In genomic region chr12:46677749-46678148, GRCh38 we compare ENCODE assay signal across 9 cellular contexts.
DNase-seq lines count a peak whose midpoint lies in the region; FAIRE-seq and TF ChIP-seq lines count a peak whose summit lies in the region.
"Had no signal": no experiment of that assay in that cellular context is flagged by ENCODE, and none has a peak within 500 bp of the region (broad histone marks: within the 10 kb centered on the region; RNA-seq: fewer than 3 reads in every experiment).

No MANE protein-coding gene starts in this region.

- no peaks in the 10 kb centered on the region for H3K9me3 ChIP-seq in neural progenitor cell (ENCODE audit: low read depth)

- no peaks in the 10 kb centered on the region for H3F3A ChIP-seq in neural progenitor cell (ENCODE audit: low read depth)

- H3K4me1 ChIP-seq in neural progenitor cell = peaks cover 6% of the 10 kb centered on the region

- no peaks in the 10 kb centered on the region for H3K9me3 Mint-ChIP-seq in neural progenitor cell
- H3K9me3 Mint-ChIP-seq: CD8-positive, alpha-beta T cell had no signal

- no peak overlapping the region for H3K27ac Mint-ChIP-seq in neural progenitor cell
- H3K27ac Mint-ChIP-seq: CD8-positive, alpha-beta T cell had no signal

- H3K27me3 ChIP-seq in brain microvascular endothelial cell (replicated peaks) (no peaks in the 10 kb centered on the region), neural progenitor cell (no peaks in the 10 kb centered on the region)

- DNase-seq in NCI-H2227 treated with DMSO at 0.1 percent for 48 hours (lab: John Stamatoyannopoulos, UW) = peak; percentile 2
- DNase-seq in NCI-H2227 (lab: John Stamatoyannopoulos, UW; ENCODE audit: unreplicated experiment) = no peak
- peak; percentile 52 for DNase-seq in NB4 (ENCODE audit: low read depth)
- no peak for DNase-seq in brain microvascular endothelial cell
- DNase-seq in neural progenitor cell (ENCODE audit: low spot score) = no peak
- DNase-seq in NCI-H187 (lab: John Stamatoyannopoulos, UW) = no peak
- DNase-seq in ecto neural progenitor cell (ENCODE audit: low spot score) = no peak
- DNase-seq in GM12891 (ENCODE audit: insufficient read length, low spot score) = no peak
- DNase-seq: CD8-positive, alpha-beta T cell had no signal

- H3K36me3 ChIP-seq in brain microvascular endothelial cell (replicated peaks) (no peaks in the 10 kb centered on the region), neural progenitor cell (no peaks in the 10 kb centered on the region)

- H3K4me1 Mint-ChIP-seq in neural progenitor cell = no peaks in the 10 kb centered on the region

- H3K36me3 Mint-ChIP-seq in neural progenitor cell = no peaks in the 10 kb centered on the region
- H3K36me3 Mint-ChIP-seq: CD8-positive, alpha-beta T cell had no signal

- H3K27ac ChIP-seq in brain microvascular endothelial cell (no peak overlapping the region), neural progenitor cell (no peak overlapping the region)

- no peak overlapping the region for H3K4me3 Mint-ChIP-seq in neural progenitor cell
- H3K4me3 Mint-ChIP-seq: CD8-positive, alpha-beta T cell had no signal

- no peaks in the 10 kb centered on the region for H3K79me2 ChIP-seq in neural progenitor cell (ENCODE audit: low read depth)

- peak overlapping the region; percentile 64 for H2AFZ ChIP-seq in neural progenitor cell (replicated peaks)

- H3K27me3 Mint-ChIP-seq in neural progenitor cell (ENCODE audit: insufficient read depth, low read depth) = peaks cover 2% of the 10 kb centered on the region

- no peak overlapping the region for H3K4me3 ChIP-seq in NB4 (ENCODE audit: low read depth, low read length)
- no peak overlapping the region for H3K4me3 ChIP-seq in brain microvascular endothelial cell (ENCODE audit: low read depth, low read length)
- no peak overlapping the region for H3K4me3 ChIP-seq in neural progenitor cell

- in situ Hi-C loops in brain microvascular endothelial cell (cut with HindIII; ENCODE audit: low pct_ligation_motif_present, low sequenced_read_pairs) = no loop called here

- no peak for FAIRE-seq in GM12891 (lab: Jason Lieb, UNC)

- no peak for TF ChIP-seq POLR2A in NB4 (IDR thresholded peaks at IDR 0.05; ENCODE audit: extremely low read depth, insufficient read length)
- no peak for TF ChIP-seq POLR2A in GM12891 (IDR thresholded peaks at IDR 0.05; ENCODE audit: low read depth, low read length)

- no peak overlapping the region for H3K4me2 ChIP-seq in neural progenitor cell

- no peak overlapping the region for H3K9ac ChIP-seq in neural progenitor cell

- peak; percentile 21 for TF ChIP-seq CTCF in NB4 (IDR thresholded peaks at IDR 0.05; ENCODE audit: low read depth, low read length)
- peak; percentile 46 for TF ChIP-seq CTCF in brain microvascular endothelial cell (IDR thresholded peaks at IDR 0.05; ENCODE audit: low read depth, low read length, missing control alignments)
- TF ChIP-seq CTCF in neural progenitor cell (IDR thresholded peaks at IDR 0.05) = peak; percentile 42

- no peaks in the 10 kb centered on the region for H4K20me1 ChIP-seq in neural progenitor cell (ENCODE audit: low read depth)

TF ChIP-seq in GM12891, 5 proteins besides CTCF, POLR2A, EP300 and RAD21:
- TF ChIP-seq TAF1 (IDR thresholded peaks at IDR 0.05; ENCODE audit: low read depth, low read length) (no peak), SPI1 (IDR thresholded peaks at IDR 0.05; ENCODE audit: low read depth, low read length) (no peak), PAX5 (IDR thresholded peaks at IDR 0.05; ENCODE audit: insufficient read depth, low read length, severe bottlenecking) (no peak), POU2F2 (IDR thresholded peaks at IDR 0.05; ENCODE audit: low read depth, low read length) (no peak), POLR2AphosphoS5 (IDR thresholded peaks at IDR 0.05; ENCODE audit: low read depth, low read length) (no peak)
TF ChIP-seq in GM12891: peak in this region for 0.

Comparison
In these comparisons a context has a peak if more than half of its experiments do, and no peak if none do; other contexts are left out.
1. DNase-seq: peak in NCI-H2227 treated with DMSO at 0.1 percent for 48 hours (single experiment) and NB4 (single experiment); none in NCI-H2227 (single experiment), brain microvascular endothelial cell (single experiment), neural progenitor cell (single experiment), NCI-H187 (0 of 2), ecto neural progenitor cell (single experiment) and GM12891 (single experiment).
2. Peak in every context shown above with its lines, with median percentiles within 50 percentile points of each other: CTCF ChIP-seq.